ENCODE assay signal across 20 cellular contexts in genomic region chr20:40743172-40743775, GRCh38.
"Had no signal": no experiment of that assay in that cellular context is flagged by ENCODE, and none has a peak within 500 bp of the region (broad histone marks: within the 10 kb centered on the region; RNA-seq: fewer than 3 reads in every experiment).

No MANE protein-coding gene starts in this region.

- H3K4me3 ChIP-seq: dorsolateral prefrontal cortex, left lung, prostate gland, right atrium auricular region, skin epidermis, stomach, vagina had no signal

- H3K9me3 ChIP-seq: left lung, prostate gland, right atrium auricular region, stomach, vagina had no signal

- H3K27ac ChIP-seq: dorsolateral prefrontal cortex, epithelial cell of prostate, left lung, prostate gland, right atrium auricular region, skin epidermis, stomach, vagina had no signal

- ATAC-seq: activated naive CD8-positive, alpha-beta T cell treated with anti-CD3 and anti-CD28 coated beads, Interleukin-2, amount 50 U/mL, for 24 hours; activated T-cell treated with anti-CD3 and anti-CD28 coated beads, Interleukin-2, amount 50 U/mL, for 4 hours; left lung; WTC11 had no signal

- H3K36me3 ChIP-seq: left lung, prostate gland, right atrium auricular region, stomach, vagina had no signal

- DNase-seq: activated CD4-positive, alpha-beta memory T cell treated with anti-CD3 and anti-CD28 coated beads, Interleukin-2, amount 10 ng/mL, durations not matched to agents 7 days and 5 days; activated CD4-positive, alpha-beta T cell treated with anti-CD3 and anti-CD28 coated beads for 4 hours; activated naive CD4-positive, alpha-beta T cell treated with anti-CD3 and anti-CD28 coated beads, Interleukin-2, amount 10 ng/mL, durations not matched to agents 7 days and 5 days; activated naive CD8-positive, alpha-beta T cell treated with anti-CD3 and anti-CD28 coated beads, Interleukin-2, amount 50 U/mL, for 24 hours; activated T-cell treated with anti-CD3 and anti-CD28 coated beads, Interleukin-2, amount 50 U/mL, for 4 hours; anterior cingulate cortex; caudate nucleus; dorsolateral prefrontal cortex; endodermal cell; foreskin melanocyte; left lung; nephron progenitor cell; stomach; trophoblast cell had no signal

- H3K27me3 ChIP-seq: left lung, right atrium auricular region, vagina had no signal

- H3K4me1 ChIP-seq: prostate gland, right atrium auricular region, stomach, vagina had no signal
